Comparison of ENCODE assay signal across 9 cellular contexts in genomic region chr11:33259869-33260268, GRCh38. TPM values are rescaled to one million over a fixed set of nuclear protein-coding genes. Genes with fewer than 3 reads are reported as not detected.
A peak's percentile ranks its signal among the peaks of the same experiment; 100 is the strongest.
DNase-seq lines count a peak whose midpoint lies in the region; ATAC-seq and TF ChIP-seq lines count a peak whose summit lies in the region.
"Had no signal": no experiment of that assay in that cellular context is flagged by ENCODE, and none has a peak within 500 bp of the region (broad histone marks: within the 10 kb centered on the region; RNA-seq: fewer than 3 reads in every experiment).

No MANE protein-coding gene starts in this region.

- H3K9me3 ChIP-seq in Loucy (ENCODE audit: insufficient read depth, low read depth, low read length), result no peaks in the 10 kb centered on the region
- no peaks in the 10 kb centered on the region for H3K9me3 ChIP-seq in neuron (ENCODE audit: low read length)

- H3K27me3 Mint-ChIP-seq in CD14-positive monocyte (ENCODE audit: low read depth in 3 of 3), result no peaks in the 10 kb centered on the region
- no peaks in the 10 kb centered on the region for H3K27me3 Mint-ChIP-seq in dendritic cell treated with granulocyte-macrophage colony-stimulating factor and Interleukin-4, amounts not matched to agents 40 ng/mL and 50 ng/mL, for 4 days
- H3K27me3 Mint-ChIP-seq: activated B cell treated with CpG ODN at 0.5 μM for 24 hours had no signal

- H3K9ac ChIP-seq in Loucy (ENCODE audit: low read depth, low read length, poor library complexity, severe bottlenecking), result peak overlapping the region; percentile 99

- H3K27ac Mint-ChIP-seq in CD14-positive monocyte, result peak overlapping the region; percentile 80 to 100 (median 99)
- peak overlapping the region; percentile 30 for H3K27ac Mint-ChIP-seq in dendritic cell treated with granulocyte-macrophage colony-stimulating factor and Interleukin-4, amounts not matched to agents 40 ng/mL and 50 ng/mL, for 4 days
- H3K27ac Mint-ChIP-seq: activated B cell treated with CpG ODN at 0.5 μM for 24 hours had no signal

- H3K36me3 ChIP-seq in Loucy (ENCODE audit: insufficient read depth, low read length) (no peaks in the 10 kb centered on the region), neuron (ENCODE audit: insufficient read depth, low read length) (no peaks in the 10 kb centered on the region)

- H3K4me3 ChIP-seq in Loucy (ENCODE audit: low read length, poor library complexity, severe bottlenecking) (peak overlapping the region; percentile 91), neuron (ENCODE audit: low read length) (peak overlapping the region; percentile 66)

- H2AFZ ChIP-seq in Loucy (ENCODE audit: low read length) (no peak overlapping the region), neuron (ENCODE audit: low read depth, low read length) (no peak overlapping the region)

- H3F3A ChIP-seq in Loucy (ENCODE audit: low read depth), result no peaks in the 10 kb centered on the region

- H3K36me3 Mint-ChIP-seq in CD14-positive monocyte, result peaks cover 3 to 11% of the 10 kb centered on the region in 2 donors
- H3K36me3 Mint-ChIP-seq in dendritic cell treated with granulocyte-macrophage colony-stimulating factor and Interleukin-4, amounts not matched to agents 40 ng/mL and 50 ng/mL, for 4 days (ENCODE audit: low read depth), result peaks cover 27% of the 10 kb centered on the region

- H3K4me1 Mint-ChIP-seq in CD14-positive monocyte, result peaks cover 56% of the 10 kb centered on the region
- peaks cover 52% of the 10 kb centered on the region for H3K4me1 Mint-ChIP-seq in dendritic cell treated with granulocyte-macrophage colony-stimulating factor and Interleukin-4, amounts not matched to agents 40 ng/mL and 50 ng/mL, for 4 days (ENCODE audit: low read depth)

- peak overlapping the region; percentile 86 for H3K4me2 ChIP-seq in Loucy (ENCODE audit: low read depth, low read length, poor library complexity, severe bottlenecking)

- peaks cover 74% of the 10 kb centered on the region for H3K79me2 ChIP-seq in Loucy (ENCODE audit: insufficient read depth, low read length)

- ATAC-seq in HG03139 (IDR thresholded peaks at IDR 0.05; ENCODE audit: unreplicated experiment), result no peak
- ATAC-seq in HG02759 (IDR thresholded peaks at IDR 0.05; ENCODE audit: unreplicated experiment), result no peak

- no peaks in the 10 kb centered on the region for H3K9me2 ChIP-seq in Loucy (replicated peaks; ENCODE audit: low read depth, low read length)

- no peaks in the 10 kb centered on the region for H3K9me3 Mint-ChIP-seq in CD14-positive monocyte
- H3K9me3 Mint-ChIP-seq in dendritic cell treated with granulocyte-macrophage colony-stimulating factor and Interleukin-4, amounts not matched to agents 40 ng/mL and 50 ng/mL, for 4 days, result peaks cover 6% of the 10 kb centered on the region
- H3K9me3 Mint-ChIP-seq: activated B cell treated with CpG ODN at 0.5 μM for 24 hours had no signal

- peaks cover 46% of the 10 kb centered on the region for H4K20me1 ChIP-seq in Loucy (ENCODE audit: insufficient read depth, low read length, poor library complexity, severe bottlenecking)

- peak overlapping the region; percentile 99 for H3K4me3 Mint-ChIP-seq in CD14-positive monocyte
- peak overlapping the region; percentile 88 for H3K4me3 Mint-ChIP-seq in dendritic cell treated with granulocyte-macrophage colony-stimulating factor and Interleukin-4, amounts not matched to agents 40 ng/mL and 50 ng/mL, for 4 days

- H3K4me1 ChIP-seq in Loucy (ENCODE audit: insufficient read depth, low read length, poor library complexity, severe bottlenecking) (peaks cover 52% of the 10 kb centered on the region), neuron (ENCODE audit: insufficient read depth, low read length) (peaks cover 17% of the 10 kb centered on the region)

- no peak for DNase-seq in CD14-positive monocyte (ENCODE audit: low spot score)
- no peak for DNase-seq in NCI-H446 treated with DMSO at 0.1 percent for 48 hours (lab: John Stamatoyannopoulos, UW)
- DNase-seq in dedifferentiated amniotic fluid mesenchymal stem cell (ENCODE audit: extremely low spot score), result no peak
- DNase-seq: activated B cell treated with CpG ODN at 0.5 μM for 24 hours had no signal

- H3K27me3 ChIP-seq in Loucy (ENCODE audit: insufficient read depth, low read length, poor library complexity, severe bottlenecking) (no peaks in the 10 kb centered on the region), neuron (ENCODE audit: insufficient read depth, low read length) (no peaks in the 10 kb centered on the region)

- intact Hi-C loops in CD14-positive monocyte (cut with micrococcal nuclease), result loop anchor here (2.0 to 10.0 kb wide), 6 partner anchors 48 to 795 kb away; partner anchors contain the start of genes CAPRIN1 (in 1 of the 2) and CSTF3 (in 1 of the 2)
- intact Hi-C loops in dendritic cell treated with granulocyte-macrophage colony-stimulating factor and Interleukin-4, amounts not matched to agents 40 ng/mL and 50 ng/mL, for 4 days (cut with micrococcal nuclease), result loop anchor here (2.0 to 5.0 kb wide), 3 partner anchors 48 to 93 kb away; no protein-coding TSS in a partner anchor

- no peak for TF ChIP-seq CTCF in CD14-positive monocyte (IDR thresholded peaks at IDR 0.05)
- TF ChIP-seq CTCF in Loucy (conservative IDR thresholded peaks at IDR 0.05; ENCODE audit: low read length), result no peak

RNA-seq across cellular contexts. Expression of gene HIPK3, which starts 2.7 kb away (rescaled TPM):
- polyA plus RNA-seq in CD14-positive monocyte, result 10 to 100 TPM; 62.0 to 68.6 TPM
